ENCODE assay signal across 25 cellular contexts in genomic region chr11:34748036-34748435, GRCh38.
"Had no signal": no experiment of that assay in that cellular context is flagged by ENCODE, and none has a peak within 500 bp of the region (broad histone marks: within the 10 kb centered on the region; RNA-seq: fewer than 3 reads in every experiment).

No MANE protein-coding gene starts in this region.

- H3K4me3 ChIP-seq: cardiac muscle cell, PC-9, SK-N-MC had no signal

- DNase-seq: activated B cell treated with CpG ODN at 0.5 μM for 24 hours; activated CD4-positive, alpha-beta memory T cell treated with anti-CD3 and anti-CD28 coated beads for 36 hours; activated CD4-positive, alpha-beta T cell treated with anti-CD3 and anti-CD28 coated beads, Interleukin-2, amount 10 ng/mL, durations not matched to agents 7 days and 5 days; activated CD8-positive, alpha-beta memory T cell treated with anti-CD3 and anti-CD28 coated beads for 24 hours; activated effector memory CD4-positive, alpha-beta T cell treated with anti-CD3 and anti-CD28 coated beads, Interleukin-2, amount 50 U/mL, for 16 hours; activated naive CD4-positive, alpha-beta T cell treated with Interleukin-2 at 50 U/mL for 16 hours; activated naive CD8-positive, alpha-beta T cell treated with anti-CD3 and anti-CD28 coated beads, Interleukin-2, amount 50 U/mL, for 24 hours; activated T-cell treated with anti-CD3 and anti-CD28 coated beads, Interleukin-2, amount 50 U/mL, for 4 hours; amygdala; Kasumi-1; KBM-7; NCI-H1092; NCI-H1417 treated with DMSO at 0.1 percent for 48 hours; NCI-H1694; NCI-H2029; NCI-H510A treated with DMSO at 0.1 percent for 48 hours; NCI-H69; PC-9; SIG-M5; T-cell; T-helper 2 cell; T1000 had no signal

- H2AFZ ChIP-seq: PC-9 had no signal

- ATAC-seq: activated naive CD4-positive, alpha-beta T cell treated with anti-CD3 and anti-CD28 coated beads, Interleukin-2, amount 50 U/mL, for 72 hours; activated naive CD8-positive, alpha-beta T cell treated with anti-CD3 and anti-CD28 coated beads, Interleukin-2, amount 50 U/mL, for 24 hours; activated T-cell treated with anti-CD3 and anti-CD28 coated beads, Interleukin-2, amount 50 U/mL, for 4 hours; T-cell had no signal

- H3K27ac ChIP-seq: cardiac muscle cell, PC-9, SK-N-MC had no signal

- H3K4me2 ChIP-seq: PC-9 had no signal

- H3K36me3 ChIP-seq: cardiac muscle cell had no signal

- H3K27me3 ChIP-seq: cardiac muscle cell had no signal
